17 cellular contexts compared by ENCODE assay signal in genomic region chr19:36093687-36094086, GRCh38. TPM values are rescaled to one million over a fixed set of nuclear protein-coding genes. Genes with fewer than 3 reads are reported as not detected.
A peak's percentile ranks its signal among the peaks of the same experiment; 100 is the strongest.
DNase-seq lines count a peak whose midpoint lies in the region; ATAC-seq and TF ChIP-seq lines count a peak whose summit lies in the region.
"Had no signal": no experiment of that assay in that cellular context is flagged by ENCODE, and none has a peak within 500 bp of the region (broad histone marks: within the 10 kb centered on the region; RNA-seq: fewer than 3 reads in every experiment).

No MANE protein-coding gene starts in this region.

- H3K27me3 ChIP-seq in heart right ventricle: no peaks in the 10 kb centered on the region
- no peaks in the 10 kb centered on the region for H3K27me3 ChIP-seq in prostate gland (replicated peaks; ENCODE audit: insufficient read depth)

- H3K27me3 Mint-ChIP-seq in activated naive CD8-positive, alpha-beta T cell treated with anti-CD3 and anti-CD28 coated beads, Interleukin-2, amount 10 ng/mL, durations not matched to agents 7 days and 5 days: no peaks in the 10 kb centered on the region
- no peaks in the 10 kb centered on the region for H3K27me3 Mint-ChIP-seq in stimulated activated naive B cell treated with anti-CD40 and anti-IgM and Interleukin-4, amounts not matched to agents 10 μg/mL and 1 μg/mL and 100 μg/mL, for 72 hours

- H3K4me1 Mint-ChIP-seq in activated naive CD8-positive, alpha-beta T cell treated with anti-CD3 and anti-CD28 coated beads, Interleukin-2, amount 10 ng/mL, durations not matched to agents 7 days and 5 days: peaks cover 6% of the 10 kb centered on the region
- H3K4me1 Mint-ChIP-seq in stimulated activated naive B cell treated with anti-CD40 and anti-IgM and Interleukin-4, amounts not matched to agents 10 μg/mL and 1 μg/mL and 100 μg/mL, for 72 hours: peaks cover 13 to 15% of the 10 kb centered on the region in 2 donors

- H3K36me3 ChIP-seq in heart right ventricle (peaks cover 0 to 45% (median 0%) of the 10 kb centered on the region in 9 donors), prostate gland (no peaks in the 10 kb centered on the region)

- no peak for ATAC-seq in activated naive CD4-positive, alpha-beta T cell treated with anti-CD3 and anti-CD28 coated beads, Interleukin-2, amount 50 U/mL, for 72 hours
- ATAC-seq in activated naive CD8-positive, alpha-beta T cell treated with anti-CD3 and anti-CD28 coated beads, Interleukin-2, amount 10 ng/mL, durations not matched to agents 7 days and 5 days (ENCODE audit: low read depth): no peak
- ATAC-seq in heart right ventricle: peak; percentile 58 to 92 (median 84)
- peak in 1 of 2 donors; percentile 2 for ATAC-seq in stimulated activated naive B cell treated with anti-CD40 and anti-IgM and Interleukin-4, amounts not matched to agents 10 μg/mL and 1 μg/mL and 100 μg/mL, for 72 hours (replicated peaks)
- ATAC-seq in HG03039 (IDR thresholded peaks at IDR 0.05; ENCODE audit: unreplicated experiment): no peak
- ATAC-seq: Panc1, SK-N-SH treated with all-trans-retinoic acid at 6 μM for 48 hours had no signal

- H3K27ac ChIP-seq in heart right ventricle: peak overlapping the region in 9 of 10 donors; percentile 20 to 76 (median 62)
- no peak overlapping the region for H3K27ac ChIP-seq in prostate gland
- H3K27ac ChIP-seq: KMS-11, parathyroid adenoma had no signal

- 29 to 70% methylated on average over 6 of the region's 6 CpGs for WGBS in heart right ventricle, 2 donors
- WGBS in prostate gland: 73% methylated on average over 6 of the region's 6 CpGs

- peaks cover 26 to 27% of the 10 kb centered on the region in 2 donors for H3K36me3 Mint-ChIP-seq in activated naive CD4-positive, alpha-beta T cell treated with anti-CD3 and anti-CD28 coated beads, Interleukin-2, amount 50 U/mL, for 72 hours
- peaks cover 30% of the 10 kb centered on the region for H3K36me3 Mint-ChIP-seq in activated naive CD8-positive, alpha-beta T cell treated with anti-CD3 and anti-CD28 coated beads, Interleukin-2, amount 10 ng/mL, durations not matched to agents 7 days and 5 days
- peaks cover 14 to 31% of the 10 kb centered on the region in 2 donors for H3K36me3 Mint-ChIP-seq in stimulated activated naive B cell treated with anti-CD40 and anti-IgM and Interleukin-4, amounts not matched to agents 10 μg/mL and 1 μg/mL and 100 μg/mL, for 72 hours

- no peak overlapping the region for H3K4me3 Mint-ChIP-seq in activated naive CD8-positive, alpha-beta T cell treated with anti-CD3 and anti-CD28 coated beads, Interleukin-2, amount 10 ng/mL, durations not matched to agents 7 days and 5 days
- no peak overlapping the region for H3K4me3 Mint-ChIP-seq in stimulated activated naive B cell treated with anti-CD40 and anti-IgM and Interleukin-4, amounts not matched to agents 10 μg/mL and 1 μg/mL and 100 μg/mL, for 72 hours

- TF ChIP-seq CTCF in heart right ventricle (IDR thresholded peaks at IDR 0.05): no peak
- no peak for TF ChIP-seq CTCF in prostate gland (IDR thresholded peaks at IDR 0.05)

- no peaks in the 10 kb centered on the region for H3K9me3 Mint-ChIP-seq in activated naive CD4-positive, alpha-beta T cell treated with anti-CD3 and anti-CD28 coated beads, Interleukin-2, amount 50 U/mL, for 72 hours
- no peaks in the 10 kb centered on the region for H3K9me3 Mint-ChIP-seq in activated naive CD8-positive, alpha-beta T cell treated with anti-CD3 and anti-CD28 coated beads, Interleukin-2, amount 10 ng/mL, durations not matched to agents 7 days and 5 days
- no peaks in the 10 kb centered on the region for H3K9me3 Mint-ChIP-seq in stimulated activated naive B cell treated with anti-CD40 and anti-IgM and Interleukin-4, amounts not matched to agents 10 μg/mL and 1 μg/mL and 100 μg/mL, for 72 hours

- H3K27ac Mint-ChIP-seq in activated naive CD4-positive, alpha-beta T cell treated with anti-CD3 and anti-CD28 coated beads, Interleukin-2, amount 50 U/mL, for 72 hours: peak overlapping the region; percentile 76 to 81
- peak overlapping the region; percentile 1 for H3K27ac Mint-ChIP-seq in activated naive CD8-positive, alpha-beta T cell treated with anti-CD3 and anti-CD28 coated beads, Interleukin-2, amount 10 ng/mL, durations not matched to agents 7 days and 5 days
- H3K27ac Mint-ChIP-seq in stimulated activated naive B cell treated with anti-CD40 and anti-IgM and Interleukin-4, amounts not matched to agents 10 μg/mL and 1 μg/mL and 100 μg/mL, for 72 hours: peak overlapping the region; percentile 87

- no peak overlapping the region for H3K4me3 ChIP-seq in heart right ventricle
- no peak overlapping the region for H3K4me3 ChIP-seq in prostate gland

- no peak for DNase-seq in activated naive CD4-positive, alpha-beta T cell treated with anti-CD3 and anti-CD28 coated beads, Interleukin-2, amount 50 U/mL, for 72 hours (ENCODE audit: low spot score in 2 of 2)
- DNase-seq in activated naive CD4-positive, alpha-beta T cell treated with anti-CD3 and anti-CD28 coated beads, Interleukin-2, amount 50 U/mL, for 16 hours: no peak
- DNase-seq in activated naive CD8-positive, alpha-beta T cell treated with anti-CD3 and anti-CD28 coated beads, Interleukin-2, amount 10 ng/mL, durations not matched to agents 7 days and 5 days: no peak
- peak in 1 of 2 donors; percentile 54 for DNase-seq in heart right ventricle
- no peak for DNase-seq in stimulated activated naive B cell treated with anti-CD40 and anti-IgM and Interleukin-4, amounts not matched to agents 10 μg/mL and 1 μg/mL and 100 μg/mL, for 72 hours
- DNase-seq in Kasumi-1 (lab: John Stamatoyannopoulos, UW): no peak
- DNase-seq in prostate gland (ENCODE audit: low spot score): no peak
- DNase-seq: activated effector memory CD4-positive, alpha-beta T cell treated with anti-CD3 and anti-CD28 coated beads, Interleukin-2, amount 50 U/mL, for 16 hours; COR-L47; NCI-H1092 treated with DMSO at 0.1 percent for 48 hours; NCI-H748 treated with DMSO at 0.1 percent for 48 hours; stimulated activated CD4-positive, alpha-beta T cell treated with anti-CD3 and anti-CD28 coated beads, Interleukin-12 subunit alpha, Interleukin-12 subunit beta, amount 100 ng/mL, for 4 hours had no signal

- intact Hi-C loops in heart right ventricle (cut with DNase I): no loop called here
- intact Hi-C loops in prostate gland (cut with DNase I): no loop called here

- TF ChIP-seq POLR2A in prostate gland (IDR thresholded peaks at IDR 0.05): no peak

- H3K4me1 ChIP-seq in heart right ventricle (peaks cover 0 to 20% (median 6%) of the 10 kb centered on the region in 9 donors), prostate gland (replicated peaks) (no peaks in the 10 kb centered on the region)
- H3K4me1 ChIP-seq: parathyroid adenoma had no signal

- no peaks in the 10 kb centered on the region for H3K9me3 ChIP-seq in heart right ventricle
- no peaks in the 10 kb centered on the region for H3K9me3 ChIP-seq in prostate gland

- POLR2A ChIA-PET in activated naive CD8-positive, alpha-beta T cell treated with anti-CD3 and anti-CD28 coated beads, Interleukin-2, amount 10 ng/mL, durations not matched to agents 7 days and 5 days (lab: Charles Lee): no interaction called here

RNA-seq across cellular contexts. Expression of gene OVOL3, which starts 17.3 kb away (rescaled TPM):
- total RNA-seq in activated naive CD4-positive, alpha-beta T cell treated with anti-CD3 and anti-CD28 coated beads, Interleukin-2, amount 50 U/mL, for 72 hours: not detected
- total RNA-seq in activated naive CD8-positive, alpha-beta T cell treated with anti-CD3 and anti-CD28 coated beads, Interleukin-2, amount 10 ng/mL, durations not matched to agents 7 days and 5 days: not detected
- total RNA-seq in heart right ventricle: not detected
- not detected for polyA plus RNA-seq in heart right ventricle
- not detected for total RNA-seq in prostate gland

RNA-seq across cellular contexts. Expression of gene POLR2I, which starts 21.0 kb away (rescaled TPM):
- total RNA-seq in activated naive CD4-positive, alpha-beta T cell treated with anti-CD3 and anti-CD28 coated beads, Interleukin-2, amount 50 U/mL, for 72 hours: 10 to 100 TPM; 39.1 to 66.3 TPM
- 10 to 100 TPM; 46.1 to 49.8 TPM for total RNA-seq in activated naive CD8-positive, alpha-beta T cell treated with anti-CD3 and anti-CD28 coated beads, Interleukin-2, amount 10 ng/mL, durations not matched to agents 7 days and 5 days
- total RNA-seq in heart right ventricle: 100 to 1,000 TPM in 6 of 10 donors, 10 to 100 TPM in 4; 83.7 to 139 (median 105) TPM
- polyA plus RNA-seq in heart right ventricle: 100 to 1,000 TPM; 153 TPM
- 10 to 100 TPM; 45.6 to 56.7 TPM for total RNA-seq in prostate gland

RNA-seq across cellular contexts. Expression of gene TBCB, which starts 21.6 kb away (rescaled TPM):
- 100 to 1,000 TPM in 1 of 2 donors, 10 to 100 TPM in 1; 94.4 to 107 TPM for total RNA-seq in activated naive CD4-positive, alpha-beta T cell treated with anti-CD3 and anti-CD28 coated beads, Interleukin-2, amount 50 U/mL, for 72 hours
- total RNA-seq in activated naive CD8-positive, alpha-beta T cell treated with anti-CD3 and anti-CD28 coated beads, Interleukin-2, amount 10 ng/mL, durations not matched to agents 7 days and 5 days: 100 to 1,000 TPM; 150 to 152 TPM
- total RNA-seq in heart right ventricle (100 to 1,000 TPM in 4 of 10 donors, 10 to 100 TPM in 6; 73.0 to 134 (median 97.3) TPM), prostate gland (100 to 1,000 TPM; 119 to 212 TPM)
- polyA plus RNA-seq in heart right ventricle: 100 to 1,000 TPM; 142 to 193 TPM

RNA-seq across cellular contexts. Expression of gene WDR62, which starts 39.0 kb away (rescaled TPM):
- total RNA-seq in activated naive CD4-positive, alpha-beta T cell treated with anti-CD3 and anti-CD28 coated beads, Interleukin-2, amount 50 U/mL, for 72 hours: 10 to 100 TPM; 17.5 to 84.0 TPM
- 10 to 100 TPM; 24.9 to 27.8 TPM for total RNA-seq in activated naive CD8-positive, alpha-beta T cell treated with anti-CD3 and anti-CD28 coated beads, Interleukin-2, amount 10 ng/mL, durations not matched to agents 7 days and 5 days
- total RNA-seq in heart right ventricle (10 to 100 TPM in 7 of 10 donors, 1 to 10 TPM in 3; 6.0 to 33.7 (median 12.9) TPM), prostate gland (10 to 100 TPM in 1 of 2 donors, under 1 TPM in 1; 0.64 to 28.6 TPM)
- polyA plus RNA-seq in heart right ventricle: 10 to 100 TPM in 1 of 2 donors, 1 to 10 TPM in 1; 1.6 to 22.1 TPM

RNA-seq across cellular contexts. Expression of gene THAP8, which starts 39.6 kb away (rescaled TPM):
- 1 to 10 TPM; 3.5 to 4.1 TPM for total RNA-seq in activated naive CD4-positive, alpha-beta T cell treated with anti-CD3 and anti-CD28 coated beads, Interleukin-2, amount 50 U/mL, for 72 hours
- total RNA-seq in activated naive CD8-positive, alpha-beta T cell treated with anti-CD3 and anti-CD28 coated beads, Interleukin-2, amount 10 ng/mL, durations not matched to agents 7 days and 5 days: 1 to 10 TPM; 6.4 to 6.7 TPM
- total RNA-seq in heart right ventricle (1 to 10 TPM; 2.7 to 7.7 (median 3.5) TPM), prostate gland (10 to 100 TPM; 12.0 to 21.9 TPM)
- 1 to 10 TPM; 5.3 to 6.2 TPM for polyA plus RNA-seq in heart right ventricle

Comparison
In these comparisons a context has a peak if more than half of its experiments do, and no peak if none do; other contexts are left out.
1. ATAC-seq: peak in heart right ventricle (8 of 8); none in activated naive CD4-positive, alpha-beta T cell treated with anti-CD3 and anti-CD28 coated beads, Interleukin-2, amount 50 U/mL, for 72 hours (0 of 2), activated naive CD8-positive, alpha-beta T cell treated with anti-CD3 and anti-CD28 coated beads, Interleukin-2, amount 10 ng/mL, durations not matched to agents 7 days and 5 days (single experiment) and HG03039 (single experiment).
2. H3K27ac Mint-ChIP-seq: peak in every context shown above with its lines; median percentile 87 in stimulated activated naive B cell treated with anti-CD40 and anti-IgM and Interleukin-4, amounts not matched to agents 10 μg/mL and 1 μg/mL and 100 μg/mL, for 72 hours; 78 in activated naive CD4-positive, alpha-beta T cell treated with anti-CD3 and anti-CD28 coated beads, Interleukin-2, amount 50 U/mL, for 72 hours; 1 in activated naive CD8-positive, alpha-beta T cell treated with anti-CD3 and anti-CD28 coated beads, Interleukin-2, amount 10 ng/mL, durations not matched to agents 7 days and 5 days.
3. H3K27ac ChIP-seq: peak in heart right ventricle (9 of 10); none in prostate gland (0 of 2).